Comparison of ENCODE assay signal across 7 cellular contexts in genomic region chr22:24645408-24646230, GRCh38. TPM values are rescaled to one million over a fixed set of nuclear protein-coding genes. Genes with fewer than 3 reads are reported as not detected.
A peak's percentile ranks its signal among the peaks of the same experiment; 100 is the strongest.
DNase-seq lines count a peak whose midpoint lies in the region; ATAC-seq, FAIRE-seq and TF ChIP-seq lines count a peak whose summit lies in the region.
"Not testable (repeated sequence)": the region's sequence is repeated elsewhere in the genome, so short reads cannot be mapped to it uniquely, and the experiment has no call there.
"Had no signal": no experiment of that assay in that cellular context is flagged by ENCODE, and none has a peak within 500 bp of the region (broad histone marks: within the 10 kb centered on the region; RNA-seq: fewer than 3 reads in every experiment).

No MANE protein-coding gene starts in this region.

- H2AK5ac ChIP-seq in IMR-90 (ENCODE audit: low read depth, low read length): not testable (repeated sequence)

- H4K5ac ChIP-seq in IMR-90 (ENCODE audit: low read depth, low read length): not testable (repeated sequence)

- not testable (repeated sequence) for H3K18ac ChIP-seq in IMR-90 (ENCODE audit: low read depth, low read length)

- not testable (repeated sequence) for H3K56ac ChIP-seq in IMR-90 (ENCODE audit: extremely low read depth, insufficient read depth, low read length)

- not testable (repeated sequence) for H2BK15ac ChIP-seq in IMR-90 (ENCODE audit: low read depth, low read length)

- dilution Hi-C loops in IMR-90 (cut with HindIII; ENCODE audit: low sequenced_read_pairs, unreplicated experiment): not testable (repeated sequence)

- H4K91ac ChIP-seq in IMR-90 (ENCODE audit: insufficient read depth, low read depth, low read length): not testable (repeated sequence)

- not testable (repeated sequence) for H3K9ac ChIP-seq in IMR-90 (ENCODE audit: low read depth, low read length); K562 (ENCODE audit: insufficient read depth in 1 of 2, low read depth in 2 of 2, low read length in 2 of 2); HepG2 (ENCODE audit: insufficient read depth, low read depth, low read length)

- not testable (repeated sequence) for H3K9me3 ChIP-seq in IMR-90 (ENCODE audit: control insufficient read depth, insufficient read depth, low read length); K562 (replicated peaks; ENCODE audit: control insufficient read depth, insufficient read depth, low read depth, low read length); cardiac muscle cell (ENCODE audit: low read depth); HepG2 (ENCODE audit: low read length); neuron (ENCODE audit: low read length); thyroid gland

- intact Hi-C loops in IMR-90 (cut with micrococcal nuclease); K562 (cut with micrococcal nuclease); HepG2 (cut with micrococcal nuclease; ENCODE audit: unreplicated experiment); thyroid gland (cut with DNase I): not testable (repeated sequence)

- POLR2A ChIA-PET in IMR-90 (lab: Charles Lee; ENCODE audit: unreplicated experiment); K562 (lab: Yijun Ruan, JAX); HepG2 (lab: Yijun Ruan, JAX): not testable (repeated sequence)

- not testable (repeated sequence) for H2AFZ ChIP-seq in IMR-90 (replicated peaks; ENCODE audit: low read length, poor library complexity); K562 (ENCODE audit: low read depth, low read length); HepG2 (ENCODE audit: low read length); neuron (ENCODE audit: low read depth, low read length)

- H3K36me3 ChIP-seq in IMR-90 (ENCODE audit: control insufficient read depth, insufficient read depth, low read length); K562 (ENCODE audit: control insufficient read depth, insufficient read depth, low read length); cardiac muscle cell; HepG2 (replicated peaks in 1 of 2; ENCODE audit: control insufficient read depth in 1 of 2, insufficient read depth in 2 of 2, low read length in 2 of 2); neuron (ENCODE audit: insufficient read depth, low read length); thyroid gland: not testable (repeated sequence)

- not testable (repeated sequence) for H3K79me1 ChIP-seq in IMR-90 (ENCODE audit: low read depth in 1 of 2, low read length in 2 of 2)

- H3K9me1 ChIP-seq in IMR-90 (ENCODE audit: insufficient read depth, low read length); K562 (ENCODE audit: control insufficient read depth, insufficient read depth, low read length): not testable (repeated sequence)

- CTCF ChIA-PET in IMR-90 (lab: Yijun Ruan, JAX); K562 (lab: Yijun Ruan, JAX; ENCODE audit: low intra/inter-chr PET ratio); HepG2 (lab: Yijun Ruan, JAX; ENCODE audit: low intra/inter-chr PET ratio, low total read pairs): not testable (repeated sequence)

- WGBS in IMR-90 (ENCODE audit: extremely low coverage in 2 of 2, insufficient read length in 1 of 2), 2 experiments: no CpG with 5 or more reads among the region's 16 CpGs
- WGBS in K562 (ENCODE audit: insufficient coverage, low coverage, missing lambda C conversion rate): 0% methylated on average over 1 of the region's 16 CpGs
- WGBS in HepG2 (ENCODE audit: low lambda C conversion rate): 75% methylated on average over 1 of the region's 16 CpGs
- WGBS in thyroid gland, 2 donors: 70 to 95% methylated on average over 1 to 2 of the region's 16 CpGs

- not testable (repeated sequence) for H3K23ac ChIP-seq in IMR-90 (ENCODE audit: low read depth, low read length)

- H3K27ac ChIP-seq in IMR-90 (ENCODE audit: insufficient read depth, low read length); K562 (ENCODE audit: extremely low read depth, low read depth, low read length); HepG2 (ENCODE audit: extremely low read length, insufficient read depth, low read length); thyroid gland: not testable (repeated sequence)
- H3K27ac ChIP-seq in cardiac muscle cell: peak overlapping the region; percentile 69

- H4K20me1 ChIP-seq in IMR-90 (ENCODE audit: insufficient read depth, low read length); K562 (replicated peaks; ENCODE audit: control insufficient read depth, insufficient read depth, low read length); HepG2 (ENCODE audit: insufficient read depth, low read length): not testable (repeated sequence)

- H3K4me2 ChIP-seq in IMR-90 (ENCODE audit: low read depth, low read length); K562 (ENCODE audit: insufficient read depth, low read length); HepG2 (ENCODE audit: low read depth, low read length): not testable (repeated sequence)

- not testable (repeated sequence) for H3K79me2 ChIP-seq in K562 (ENCODE audit: control insufficient read depth, insufficient read depth, low read length); HepG2 (ENCODE audit: insufficient read depth, low read length)

- H4K8ac ChIP-seq in IMR-90 (ENCODE audit: low read depth in 2 of 2, low read length in 2 of 2): not testable (repeated sequence)

- not testable (repeated sequence) for TF ChIP-seq EP300 in K562 (IDR thresholded peaks at IDR 0.05; ENCODE audit: low read length); HepG2 (IDR thresholded peaks at IDR 0.05; ENCODE audit: low read depth in 2 of 2, low read length in 2 of 2); HepG2 (CRISPR knock-in tag; IDR thresholded peaks at IDR 0.05; ENCODE audit: borderline replicate concordance)

- TF ChIP-seq POLR2A in IMR-90 (IDR thresholded peaks at IDR 0.05; ENCODE audit: low read depth, low read length); K562 (conservative IDR thresholded peaks at IDR 0.05); HepG2 (IDR thresholded peaks at IDR 0.05; ENCODE audit: insufficient read depth in 1 of 2, low read depth in 2 of 2, low read length in 2 of 2); thyroid gland (IDR thresholded peaks at IDR 0.05): not testable (repeated sequence)

- not testable (repeated sequence) for BruUV-seq in IMR-90 (replicated peaks; lab: Mats Ljungman, UMichigan); K562 (replicated peaks; lab: Mats Ljungman, UMichigan); HepG2 (replicated peaks; lab: Mats Ljungman, UMichigan)

- peak; percentile 75 for ATAC-seq in IMR-90 (ENCODE audit: low read depth)
- ATAC-seq in K562: peak; percentile 47
- peak; percentile 60 for ATAC-seq in HepG2

- H3K4me3 ChIP-seq in IMR-90 (ENCODE audit: insufficient read depth, low read depth, low read length); K562; cardiac muscle cell; HepG2 (replicated peaks in 1 of 3; ENCODE audit: insufficient read depth in 1 of 3, low read depth in 2 of 3, low read length in 3 of 3); thyroid gland (replicated peaks in 1 of 3): not testable (repeated sequence)
- H3K4me3 ChIP-seq in neuron (ENCODE audit: low read length): peak overlapping the region; percentile 20

- TF ChIP-seq RAD21 in IMR-90 (IDR thresholded peaks at IDR 0.05; ENCODE audit: low read length); K562 (CRISPR knock-in tag; conservative IDR thresholded peaks at IDR 0.05 in 1 of 2, IDR thresholded peaks at IDR 0.05 in 1 of 2); HepG2 (CRISPR knock-in tag; IDR thresholded peaks at IDR 0.05): not testable (repeated sequence)

- H3K4me1 ChIP-seq in IMR-90 (ENCODE audit: control insufficient read depth, insufficient read depth, low read length); K562 (replicated peaks in 1 of 2; ENCODE audit: control insufficient read depth in 2 of 2, insufficient read depth in 2 of 2, low read length in 2 of 2); cardiac muscle cell (ENCODE audit: low read depth); HepG2 (ENCODE audit: insufficient read depth, low read length); neuron (ENCODE audit: insufficient read depth, low read length): not testable (repeated sequence)
- peaks cover 0 to 11% of the 10 kb centered on the region in 2 donors for H3K4me1 ChIP-seq in thyroid gland

- not testable (repeated sequence) for DNase-seq in IMR-90; K562 (ENCODE audit: extremely low read depth in 1 of 4, low spot score in 3 of 4); cardiac muscle cell (ENCODE audit: low read depth in 1 of 2, low spot score in 1 of 2); HepG2 (ENCODE audit: low spot score)
- DNase-seq in thyroid gland: peak; percentile 45 to 48

- H2BK20ac ChIP-seq in IMR-90 (ENCODE audit: low read depth, low read length): not testable (repeated sequence)

- not testable (repeated sequence) for FAIRE-seq in K562 (lab: Jason Lieb, UNC); HepG2 (lab: Jason Lieb, UNC)

- not testable (repeated sequence) for H2AK9ac ChIP-seq in IMR-90 (replicated peaks; ENCODE audit: low read depth, low read length, poor library complexity)

- TF ChIP-seq CTCF in IMR-90 (conservative IDR thresholded peaks at IDR 0.05; ENCODE audit: low read depth, low read length); K562 (IDR thresholded peaks at IDR 0.05 in 2 of 3, conservative IDR thresholded peaks at IDR 0.05 in 1 of 3; ENCODE audit: insufficient read depth in 2 of 3, low read depth in 1 of 3, low read length in 3 of 3); cardiac muscle cell (IDR thresholded peaks at IDR 0.05; ENCODE audit: low read depth, low read length); HepG2 (CRISPR knock-in tag; IDR thresholded peaks at IDR 0.05); thyroid gland (IDR thresholded peaks at IDR 0.05): not testable (repeated sequence)

- H3K27me3 ChIP-seq in IMR-90 (ENCODE audit: control insufficient read depth, insufficient read depth, low read length); K562 (ENCODE audit: control insufficient read depth in 2 of 2, insufficient read depth in 2 of 2, low read length in 2 of 2); cardiac muscle cell; HepG2 (ENCODE audit: control insufficient read depth in 1 of 2, insufficient read depth in 2 of 2, low read length in 2 of 2); neuron (ENCODE audit: insufficient read depth, low read length); thyroid gland: not testable (repeated sequence)

- not testable (repeated sequence) for H3K14ac ChIP-seq in IMR-90 (replicated peaks; ENCODE audit: low read depth, low read length)

- in situ Hi-C loops in IMR-90 (cut with MboI; ENCODE audit: low sequenced_read_pairs); K562 (cut with MboI); HepG2 (cut with HindIII; ENCODE audit: extremely low pct_ligation_motif_present, low pct_unique_long_range_greater_than_20kb): not testable (repeated sequence)

- not testable (repeated sequence) for H2BK120ac ChIP-seq in IMR-90 (ENCODE audit: low read depth, low read length)

- not testable (repeated sequence) for H3K4ac ChIP-seq in IMR-90 (ENCODE audit: low read depth, low read length)

- not testable (repeated sequence) for H2BK5ac ChIP-seq in IMR-90 (ENCODE audit: low read depth, low read length, poor library complexity, severe bottlenecking)

RNA-seq across cellular contexts. Expression of gene GGT1, which starts 42.6 kb away (rescaled TPM):
- total RNA-seq in IMR-90 (2012; rRNA removed) (1.7 and 3.4 TPM in 2 replicates), K562 (2014; rRNA removed) (10.7 and 12.0 TPM in 2 replicates), K562 (2014; rRNA removed; fragmentation: Illumina TruSeq; extraction: Trizol) (2.5 and 2.9 TPM in 2 replicates), K562 (2015; rRNA removed; fragmentation: Illumina TruSeq; extraction: Trizol) (6.9 and 7.1 TPM in 2 replicates), K562 (2021) (11.1 and 12.5 TPM in 2 replicates), cardiac muscle cell (12.0 and 20.4 TPM in 2 replicates), HepG2 (2016; rRNA removed; fragmentation: Illumina TruSeq; extraction: Trizol) (11.6 and 29.9 TPM in 2 replicates), thyroid gland (10 to 100 TPM; 15.5 to 20.7 (median 18.2) TPM)
- polyA plus RNA-seq in IMR-90 (2012; rRNA removed) (7.3 and 8.1 TPM in 2 replicates), K562 (2011; rRNA removed) (6.6 and 8.0 TPM in 2 replicates), K562 (2014; fragmentation: Illumina TruSeq; extraction: Trizol) (7.1 and 10.4 TPM in 2 replicates), K562 (2014; fragmentation: Nextera tagmentation; extraction: Ambion mirVana) (under 1 TPM; 0.46 to 0.81 TPM), K562 (2014; rRNA removed) (9.6 and 11.8 TPM in 2 replicates), cardiac muscle cell (17.2 and 24.1 TPM in 2 replicates), HepG2 (2011; rRNA removed) (103 and 150 TPM in 2 replicates)
- polyA plus RNA-seq in IMR-90 (2012; cell fraction: cytosol; rRNA removed): 3.7 and 12.1 TPM in 2 replicates
- polyA plus RNA-seq in IMR-90 (2012; cell fraction: nucleus; rRNA removed; ENCODE audit: low replicate concordance): 11.7 and 22.2 TPM in 2 replicates
- 9.0 and 28.5 TPM in 2 replicates for total RNA-seq in K562 (2011; cell fraction: chromatin; rRNA removed; ENCODE audit: low replicate concordance)
- 30.5 and 31.9 TPM in 2 replicates for total RNA-seq in K562 (2011; cell fraction: nucleolus; rRNA removed)
- total RNA-seq in K562 (2011; cell fraction: nucleoplasm; rRNA removed): 15.0 and 17.6 TPM in 2 replicates
- 9.0 and 21.5 TPM in 2 replicates for polyA plus RNA-seq in K562 (2011; cell fraction: cytosol; rRNA removed)
- polyA plus RNA-seq in K562 (2011; cell fraction: nucleus; rRNA removed): 24.8 and 45.2 TPM in 2 replicates
- polyA plus RNA-seq in K562 (2012): 11.5 and 24.6 TPM in 2 replicates
- 2.7 and 4.9 TPM in 2 replicates for polyA minus RNA-seq in K562 (2011; rRNA and poly(A)+ RNA removed)
- polyA minus RNA-seq in K562 (2011; cell fraction: cytosol; rRNA and poly(A)+ RNA removed): 7.2 and 8.3 TPM in 2 replicates
- 6.9 and 8.3 TPM in 2 replicates for polyA minus RNA-seq in K562 (2011; cell fraction: nucleus; rRNA and poly(A)+ RNA removed)
- 6.9 and 7.0 TPM in 2 replicates for total RNA-seq in HepG2 (2016; cell fraction: cytosol; rRNA removed; fragmentation: Illumina TruSeq; extraction: Trizol; ENCODE audit: low read depth)
- total RNA-seq in HepG2 (2016; cell fraction: insoluble cytoplasmic fraction; rRNA removed; fragmentation: Illumina TruSeq; extraction: Trizol): 14.5 and 27.5 TPM in 2 replicates
- 8.2 and 14.5 TPM in 2 replicates for total RNA-seq in HepG2 (2016; cell fraction: membrane; rRNA removed; fragmentation: Illumina TruSeq; extraction: Trizol)
- total RNA-seq in HepG2 (2016; cell fraction: nucleus; rRNA removed; fragmentation: Illumina TruSeq; extraction: Trizol): 30.4 and 31.0 TPM in 2 replicates
- 81.5 and 120 TPM in 2 replicates for polyA plus RNA-seq in HepG2 (2011; cell fraction: cytosol; rRNA removed)
- 371 and 443 TPM in 2 replicates for polyA plus RNA-seq in HepG2 (2011; cell fraction: nucleus; rRNA removed)
- polyA plus RNA-seq in HepG2 (2012): 45.9 and 52.6 TPM in 2 replicates
- 8.9 and 10.2 TPM in 2 replicates for polyA plus RNA-seq in HepG2 (2016; cell fraction: cytosol; fragmentation: Illumina TruSeq; extraction: Trizol; ENCODE audit: low read depth)
- polyA plus RNA-seq in HepG2 (2016; cell fraction: insoluble cytoplasmic fraction; fragmentation: Illumina TruSeq; extraction: Trizol; ENCODE audit: low read depth): 15.2 and 17.2 TPM in 2 replicates
- polyA plus RNA-seq in HepG2 (2016; cell fraction: membrane; fragmentation: Illumina TruSeq; extraction: Trizol; ENCODE audit: low read depth): 11.3 and 13.6 TPM in 2 replicates
- polyA plus RNA-seq in HepG2 (2016; cell fraction: nucleus; fragmentation: Illumina TruSeq; extraction: Trizol; ENCODE audit: insufficient read depth, low read depth): 74.0 and 82.3 TPM in 2 replicates
- polyA minus RNA-seq in HepG2 (2011; rRNA and poly(A)+ RNA removed; ENCODE audit: low replicate concordance): 7.2 and 119 TPM in 2 replicates
- polyA minus RNA-seq in HepG2 (2011; cell fraction: cytosol; rRNA and poly(A)+ RNA removed): 46.0 and 49.6 TPM in 2 replicates
- 35.4 and 41.2 TPM in 2 replicates for polyA minus RNA-seq in HepG2 (2011; cell fraction: nucleus; rRNA and poly(A)+ RNA removed)

RNA-seq across cellular contexts. Expression of gene LRRC75B, which starts 52.7 kb away (rescaled TPM):
- total RNA-seq in IMR-90 (2012; rRNA removed) (1.4 and 1.6 TPM in 2 replicates), K562 (2014; rRNA removed) (1.8 and 1.9 TPM in 2 replicates), K562 (2014; rRNA removed; fragmentation: Illumina TruSeq; extraction: Trizol) (0.29 and 0.44 TPM in 2 replicates), K562 (2015; rRNA removed; fragmentation: Illumina TruSeq; extraction: Trizol) (0.45 and 0.51 TPM in 2 replicates), K562 (2021) (1.1 and 1.4 TPM in 2 replicates), cardiac muscle cell (33.0 and 42.4 TPM in 2 replicates), HepG2 (2016; rRNA removed; fragmentation: Illumina TruSeq; extraction: Trizol) (5.7 and 11.8 TPM in 2 replicates), thyroid gland (10 to 100 TPM; 18.6 to 51.2 (median 39.6) TPM)
- polyA plus RNA-seq in IMR-90 (2012; rRNA removed) (9.4 and 10.7 TPM in 2 replicates), K562 (2011; rRNA removed) (2.2 and 2.8 TPM in 2 replicates), K562 (2014; fragmentation: Illumina TruSeq; extraction: Trizol) (0.62 and 0.84 TPM in 2 replicates), K562 (2014; fragmentation: Nextera tagmentation; extraction: Ambion mirVana) (under 1 TPM in 1 of 2 experiments, not detected in 1; 0.10 TPM), K562 (2014; rRNA removed) (1.7 and 2.8 TPM in 2 replicates), cardiac muscle cell (48.4 and 58.5 TPM in 2 replicates), HepG2 (2011; rRNA removed) (34.8 and 48.8 TPM in 2 replicates)
- 4.4 and 12.6 TPM in 2 replicates for polyA plus RNA-seq in IMR-90 (2012; cell fraction: cytosol; rRNA removed)
- 49.1 and 126 TPM in 2 replicates for polyA plus RNA-seq in IMR-90 (2012; cell fraction: nucleus; rRNA removed; ENCODE audit: low replicate concordance)
- 1.9 and 6.9 TPM in 2 replicates for total RNA-seq in K562 (2011; cell fraction: chromatin; rRNA removed; ENCODE audit: low replicate concordance)
- total RNA-seq in K562 (2011; cell fraction: nucleolus; rRNA removed): 5.9 and 6.5 TPM in 2 replicates
- 3.1 and 5.1 TPM in 2 replicates for total RNA-seq in K562 (2011; cell fraction: nucleoplasm; rRNA removed)
- polyA plus RNA-seq in K562 (2011; cell fraction: cytosol; rRNA removed): 3.5 and 4.5 TPM in 2 replicates
- 16.6 and 22.0 TPM in 2 replicates for polyA plus RNA-seq in K562 (2011; cell fraction: nucleus; rRNA removed)
- 0.92 and 3.8 TPM in 2 replicates for polyA plus RNA-seq in K562 (2012)
- polyA minus RNA-seq in K562 (2011; rRNA and poly(A)+ RNA removed): 0.35 and 0.42 TPM in 2 replicates
- 0.48 and 0.73 TPM in 2 replicates for polyA minus RNA-seq in K562 (2011; cell fraction: cytosol; rRNA and poly(A)+ RNA removed)
- 1.3 TPM in 2 replicates for polyA minus RNA-seq in K562 (2011; cell fraction: nucleus; rRNA and poly(A)+ RNA removed)
- 14.2 and 14.4 TPM in 2 replicates for total RNA-seq in HepG2 (2016; cell fraction: cytosol; rRNA removed; fragmentation: Illumina TruSeq; extraction: Trizol; ENCODE audit: low read depth)
- total RNA-seq in HepG2 (2016; cell fraction: insoluble cytoplasmic fraction; rRNA removed; fragmentation: Illumina TruSeq; extraction: Trizol): 5.6 and 12.5 TPM in 2 replicates
- 14.8 and 16.4 TPM in 2 replicates for total RNA-seq in HepG2 (2016; cell fraction: membrane; rRNA removed; fragmentation: Illumina TruSeq; extraction: Trizol)
- total RNA-seq in HepG2 (2016; cell fraction: nucleus; rRNA removed; fragmentation: Illumina TruSeq; extraction: Trizol): 10.7 and 13.7 TPM in 2 replicates
- polyA plus RNA-seq in HepG2 (2011; cell fraction: cytosol; rRNA removed): 18.6 and 35.0 TPM in 2 replicates
- 225 and 265 TPM in 2 replicates for polyA plus RNA-seq in HepG2 (2011; cell fraction: nucleus; rRNA removed)
- polyA plus RNA-seq in HepG2 (2012): 19.0 and 24.1 TPM in 2 replicates
- polyA plus RNA-seq in HepG2 (2016; cell fraction: cytosol; fragmentation: Illumina TruSeq; extraction: Trizol; ENCODE audit: low read depth): 15.3 and 17.1 TPM in 2 replicates
- polyA plus RNA-seq in HepG2 (2016; cell fraction: insoluble cytoplasmic fraction; fragmentation: Illumina TruSeq; extraction: Trizol; ENCODE audit: low read depth): 8.8 and 9.2 TPM in 2 replicates
- polyA plus RNA-seq in HepG2 (2016; cell fraction: membrane; fragmentation: Illumina TruSeq; extraction: Trizol; ENCODE audit: low read depth): 17.8 and 17.9 TPM in 2 replicates
- 32.8 and 35.7 TPM in 2 replicates for polyA plus RNA-seq in HepG2 (2016; cell fraction: nucleus; fragmentation: Illumina TruSeq; extraction: Trizol; ENCODE audit: insufficient read depth, low read depth)
- 24.5 TPM in 1 of 2 replicates, not detected in the other for polyA minus RNA-seq in HepG2 (2011; rRNA and poly(A)+ RNA removed; ENCODE audit: low replicate concordance)
- 5.7 and 8.9 TPM in 2 replicates for polyA minus RNA-seq in HepG2 (2011; cell fraction: cytosol; rRNA and poly(A)+ RNA removed)
- 13.3 and 13.4 TPM in 2 replicates for polyA minus RNA-seq in HepG2 (2011; cell fraction: nucleus; rRNA and poly(A)+ RNA removed)
- total RNA-seq: CD4-positive, alpha-beta T cell had no signal
